In the genomic region with DNA sequence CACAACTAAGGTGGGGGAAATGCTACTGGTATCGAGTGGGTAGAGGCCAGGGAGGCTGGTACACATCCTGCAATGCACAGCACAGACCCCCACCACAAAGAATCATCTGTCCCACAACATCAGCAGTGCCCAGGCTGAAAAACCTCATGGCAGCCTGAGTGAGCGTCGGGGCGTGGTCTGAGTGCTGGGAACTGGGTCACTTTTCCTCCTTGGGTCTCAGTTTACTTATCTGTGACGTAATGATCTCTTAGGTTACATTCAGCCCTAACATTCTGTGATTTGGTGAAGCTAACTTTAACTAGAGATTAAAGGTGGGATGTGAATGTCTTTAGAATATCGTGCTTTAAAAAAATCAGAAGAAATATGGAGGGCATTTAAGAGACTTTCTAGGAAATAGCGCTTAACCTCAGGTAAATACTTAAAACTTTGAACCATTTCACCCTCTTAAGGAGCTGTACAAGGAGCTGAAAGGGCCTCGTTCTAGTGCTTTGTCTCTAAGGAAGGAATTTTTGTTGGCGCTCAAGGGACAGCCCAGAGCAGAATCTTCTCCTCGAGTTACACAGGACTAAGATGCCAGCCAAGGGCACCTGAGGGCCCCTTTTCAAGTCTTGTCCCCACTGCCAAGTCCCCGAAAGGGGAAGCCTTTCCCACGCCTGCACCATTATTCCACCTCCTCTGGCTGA, we compare ENCODE assay signal across 31 cellular contexts. TPM values are rescaled to one million over a fixed set of nuclear protein-coding genes. Genes with fewer than 3 reads are reported as not detected.
"Had no signal": no experiment of that assay in that cellular context is flagged by ENCODE, and none has a peak within 500 bp of the region (broad histone marks: within the 10 kb centered on the region; RNA-seq: fewer than 3 reads in every experiment).

No MANE protein-coding gene starts in this region.

- H3K9me3 Mint-ChIP-seq: activated CD4-positive, alpha-beta T cell treated with anti-CD3 and anti-CD28 coated beads, Interleukin-2, amount 10 ng/mL, durations not matched to agents 24 days and 14 days; activated naive CD4-positive, alpha-beta T cell treated with anti-CD3 and anti-CD28 coated beads, Interleukin-2, amount 10 ng/mL, durations not matched to agents 7 days and 5 days; activated naive CD8-positive, alpha-beta T cell treated with anti-CD3 and anti-CD28 coated beads, Interleukin-2, amount 50 U/mL, for 24 hours; activated T-cell treated with anti-CD3 and anti-CD28 coated beads, Interleukin-2, amount 50 U/mL, for 24 hours; activated T-helper 1 cell treated with anti-CD3 and anti-CD28 coated beads, Interleukin-12 subunit alpha, Interleukin-12 subunit beta, Interleukin-2, Interleukin-4 antibody, amounts not matched to agents 30 ng/mL and 10 ng/mL and 1 ng/mL, durations not matched to agents 14 hours and 24 hours and 36 hours; T-helper 1 cell treated with Interleukin-12 subunit alpha and Interleukin-12 subunit beta and Interleukin-4 antibody, amounts not matched to agents 30 μg/mL and 1 μg/mL, for 36 hours; T-helper 2 cell treated with Interferon-gamma antibody and Interleukin-4, amounts not matched to agents 5 μg/mL and 100 μg/mL, for 36 hours had no signal

- H3K36me3 Mint-ChIP-seq: activated naive CD4-positive, alpha-beta T cell treated with anti-CD3 and anti-CD28 coated beads, Interleukin-2, amount 10 ng/mL, durations not matched to agents 7 days and 5 days; activated naive CD8-positive, alpha-beta T cell had no signal

- H3K4me3 Mint-ChIP-seq: activated CD4-positive, alpha-beta T cell treated with anti-CD3 and anti-CD28 coated beads, Interleukin-2, amount 10 ng/mL, durations not matched to agents 24 days and 14 days; activated CD8-positive, alpha-beta T cell treated with anti-CD3 and anti-CD28 coated beads, Interleukin-2, amount 10 ng/mL, durations not matched to agents 7 days and 5 days; activated naive CD4-positive, alpha-beta T cell treated with anti-CD3 and anti-CD28 coated beads, Interleukin-2, amount 10 ng/mL, durations not matched to agents 7 days and 5 days; activated naive CD8-positive, alpha-beta T cell; activated naive CD8-positive, alpha-beta T cell treated with anti-CD3 and anti-CD28 coated beads, Interleukin-2, amount 50 U/mL, for 24 hours; activated T-cell treated with anti-CD3 and anti-CD28 coated beads, Interleukin-2, amount 50 U/mL, for 24 hours; activated T-helper 1 cell treated with anti-CD3 and anti-CD28 coated beads, Interleukin-12 subunit alpha, Interleukin-12 subunit beta, Interleukin-2, Interleukin-4 antibody, amounts not matched to agents 30 ng/mL and 10 ng/mL and 1 ng/mL, durations not matched to agents 14 hours and 24 hours and 36 hours; T-helper 1 cell treated with Interleukin-12 subunit alpha and Interleukin-12 subunit beta and Interleukin-4 antibody, amounts not matched to agents 30 μg/mL and 1 μg/mL, for 36 hours; T-helper 2 cell treated with Interferon-gamma antibody and Interleukin-4, amounts not matched to agents 5 μg/mL and 100 μg/mL, for 36 hours had no signal

- H3K9ac ChIP-seq: SK-N-SH had no signal

- H3K4me1 Mint-ChIP-seq: activated CD4-positive, alpha-beta T cell treated with anti-CD3 and anti-CD28 coated beads, Interleukin-2, amount 10 ng/mL, durations not matched to agents 24 days and 14 days; activated naive CD4-positive, alpha-beta T cell treated with anti-CD3 and anti-CD28 coated beads, Interleukin-2, amount 10 ng/mL, durations not matched to agents 7 days and 5 days; activated naive CD8-positive, alpha-beta T cell treated with anti-CD3 and anti-CD28 coated beads, Interleukin-2, amount 50 U/mL, for 24 hours had no signal

- H3K27me3 Mint-ChIP-seq: activated naive CD8-positive, alpha-beta T cell; activated naive CD8-positive, alpha-beta T cell treated with anti-CD3 and anti-CD28 coated beads, Interleukin-2, amount 50 U/mL, for 24 hours; activated T-cell treated with anti-CD3 and anti-CD28 coated beads, Interleukin-2, amount 50 U/mL, for 24 hours had no signal

- H3K4me3 ChIP-seq: K562, Peyer's patch, SJSA1 had no signal

- H3K27me3 ChIP-seq: brain microvascular endothelial cell, Peyer's patch, SJSA1 had no signal

- DNase-seq: activated CD4-positive, alpha-beta T cell treated with anti-CD3 and anti-CD28 coated beads, Interleukin-2, amount 10 ng/mL, durations not matched to agents 24 days and 14 days; activated CD4-positive, alpha-beta T cell treated with anti-CD3 and anti-CD28 coated beads, Interleukin-2, amount 50 U/mL, for 4 hours; activated CD8-positive, alpha-beta T cell treated with anti-CD3 and anti-CD28 coated beads, Interleukin-2, amount 10 ng/mL, durations not matched to agents 7 days and 5 days; activated gamma-delta T cell treated with Interleukin-2 at 50 U/mL for 16 hours; activated naive CD4-positive, alpha-beta T cell treated with anti-CD3 and anti-CD28 coated beads, Interleukin-2, amount 10 ng/mL, durations not matched to agents 7 days and 5 days; activated naive CD8-positive, alpha-beta T cell treated with anti-CD3 and anti-CD28 coated beads, Interleukin-2, amount 50 U/mL, for 24 hours; activated T-cell treated with anti-CD3 and anti-CD28 coated beads, Interleukin-2, amount 50 U/mL, for 24 hours; anterior cingulate cortex; brain microvascular endothelial cell; central memory CD4-positive, alpha-beta T cell; NCI-H1105; NCI-H1436; NCI-H1694; NCI-H1930; NCI-H2081 treated with DMSO at 0.1 percent for 48 hours; NCI-H2171; NCI-H510A; NCI-H526; NCI-H748 treated with DMSO at 0.1 percent for 48 hours; NK-92 treated with Interleukin-12 subunit alpha and Interleukin-12 subunit beta, amount 100 ng/mL, for 24 hours; PC-3; Peyer's patch; RPMI8226; SHP77 treated with DMSO at 0.1 percent for 48 hours had no signal

- H3K4me2 ChIP-seq: SK-N-SH had no signal

- H3K27ac Mint-ChIP-seq: activated CD4-positive, alpha-beta T cell treated with anti-CD3 and anti-CD28 coated beads, Interleukin-2, amount 10 ng/mL, durations not matched to agents 24 days and 14 days; activated CD8-positive, alpha-beta T cell treated with anti-CD3 and anti-CD28 coated beads, Interleukin-2, amount 10 ng/mL, durations not matched to agents 7 days and 5 days; activated naive CD4-positive, alpha-beta T cell treated with anti-CD3 and anti-CD28 coated beads, Interleukin-2, amount 10 ng/mL, durations not matched to agents 7 days and 5 days; activated naive CD8-positive, alpha-beta T cell; activated naive CD8-positive, alpha-beta T cell treated with anti-CD3 and anti-CD28 coated beads, Interleukin-2, amount 50 U/mL, for 24 hours; activated T-cell treated with anti-CD3 and anti-CD28 coated beads, Interleukin-2, amount 50 U/mL, for 24 hours; activated T-helper 1 cell treated with anti-CD3 and anti-CD28 coated beads, Interleukin-12 subunit alpha, Interleukin-12 subunit beta, Interleukin-2, Interleukin-4 antibody, amounts not matched to agents 30 ng/mL and 10 ng/mL and 1 ng/mL, durations not matched to agents 14 hours and 24 hours and 36 hours; T-helper 1 cell treated with Interleukin-12 subunit alpha and Interleukin-12 subunit beta and Interleukin-4 antibody, amounts not matched to agents 30 μg/mL and 1 μg/mL, for 36 hours; T-helper 2 cell treated with Interferon-gamma antibody and Interleukin-4, amounts not matched to agents 5 μg/mL and 100 μg/mL, for 36 hours had no signal

- H3K36me3 ChIP-seq: brain microvascular endothelial cell, Peyer's patch, SJSA1 had no signal

- H3K9me2 ChIP-seq: SK-N-SH had no signal

- ATAC-seq: activated CD8-positive, alpha-beta T cell treated with anti-CD3 and anti-CD28 coated beads, Interleukin-2, amount 10 ng/mL, durations not matched to agents 7 days and 5 days; activated naive CD8-positive, alpha-beta T cell treated with anti-CD3 and anti-CD28 coated beads, Interleukin-2, amount 50 U/mL, for 24 hours; K562; PC-3 had no signal

- H3K27ac ChIP-seq: brain microvascular endothelial cell, Peyer's patch, SJSA1 had no signal

- H3K9me3 ChIP-seq: Peyer's patch, SJSA1, SK-N-SH had no signal

RNA-seq across cellular contexts. Expression of a gene that starts 18.1 kb away (rescaled TPM):
- total RNA-seq: activated CD4-positive, alpha-beta T cell treated with anti-CD3 and anti-CD28 coated beads, Interleukin-2, amount 10 ng/mL, durations not matched to agents 24 days and 14 days had no signal
